ENCODE assay signal across 1 cellular context in the genomic region with DNA sequence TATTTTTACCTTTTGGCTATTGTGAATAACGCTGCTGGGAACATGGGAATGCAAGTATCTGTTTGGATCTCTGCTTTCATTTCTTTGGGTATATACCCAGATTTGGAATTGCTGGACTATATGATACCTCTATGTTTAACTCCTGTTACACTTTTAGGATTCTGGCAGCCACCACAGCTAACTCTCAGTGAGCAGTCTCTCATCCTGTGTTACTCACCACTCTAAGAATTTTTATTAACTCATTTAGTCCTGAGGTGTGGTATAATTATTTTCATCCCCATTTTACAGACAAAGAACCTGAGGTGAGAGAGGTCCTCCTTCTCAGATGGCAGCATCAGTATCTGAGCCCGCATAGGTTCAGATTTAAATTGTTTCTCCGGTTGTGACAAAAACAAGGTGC.
TF ChIP-seq lines count a peak whose summit lies in the region.

No MANE protein-coding gene starts in this region.

TF ChIP-seq in SK-N-SH treated with all-trans-retinoic acid at 6 μM for 48 hours, 23 proteins besides CTCF, POLR2A, EP300 and RAD21:
- TF ChIP-seq, protein P1, sequence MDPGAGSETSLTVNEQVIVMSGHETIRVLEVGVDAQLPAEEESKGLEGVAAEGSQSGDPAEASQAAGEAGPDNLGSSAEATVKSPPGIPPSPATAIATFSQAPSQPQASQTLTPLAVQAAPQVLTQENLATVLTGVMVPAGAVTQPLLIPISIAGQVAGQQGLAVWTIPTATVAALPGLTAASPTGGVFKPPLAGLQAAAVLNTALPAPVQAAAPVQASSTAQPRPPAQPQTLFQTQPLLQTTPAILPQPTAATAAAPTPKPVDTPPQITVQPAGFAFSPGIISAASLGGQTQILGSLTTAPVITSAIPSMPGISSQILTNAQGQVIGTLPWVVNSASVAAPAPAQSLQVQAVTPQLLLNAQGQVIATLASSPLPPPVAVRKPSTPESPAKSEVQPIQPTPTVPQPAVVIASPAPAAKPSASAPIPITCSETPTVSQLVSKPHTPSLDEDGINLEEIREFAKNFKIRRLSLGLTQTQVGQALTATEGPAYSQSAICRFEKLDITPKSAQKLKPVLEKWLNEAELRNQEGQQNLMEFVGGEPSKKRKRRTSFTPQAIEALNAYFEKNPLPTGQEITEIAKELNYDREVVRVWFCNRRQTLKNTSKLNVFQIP (CRISPR knock-in tag; IDR thresholded peaks at IDR 0.05; ENCODE audit: borderline replicate concordance, low read depth): no peak
- TF ChIP-seq ARNTL (CRISPR knock-in tag; IDR thresholded peaks at IDR 0.05; ENCODE audit: borderline replicate concordance, low read depth) (no peak), TOX (CRISPR knock-in tag; IDR thresholded peaks at IDR 0.05; ENCODE audit: borderline replicate concordance) (no peak), ZC3H10 (CRISPR knock-in tag; IDR thresholded peaks at IDR 0.05) (no peak), ZNF565 (CRISPR knock-in tag; conservative IDR thresholded peaks at IDR 0.05; ENCODE audit: low read depth) (no peak), BACH2 (CRISPR knock-in tag; IDR thresholded peaks at IDR 0.05; ENCODE audit: borderline replicate concordance) (no peak), ZFP30 (CRISPR knock-in tag; IDR thresholded peaks at IDR 0.05) (no peak)
- TF ChIP-seq, protein P2, sequence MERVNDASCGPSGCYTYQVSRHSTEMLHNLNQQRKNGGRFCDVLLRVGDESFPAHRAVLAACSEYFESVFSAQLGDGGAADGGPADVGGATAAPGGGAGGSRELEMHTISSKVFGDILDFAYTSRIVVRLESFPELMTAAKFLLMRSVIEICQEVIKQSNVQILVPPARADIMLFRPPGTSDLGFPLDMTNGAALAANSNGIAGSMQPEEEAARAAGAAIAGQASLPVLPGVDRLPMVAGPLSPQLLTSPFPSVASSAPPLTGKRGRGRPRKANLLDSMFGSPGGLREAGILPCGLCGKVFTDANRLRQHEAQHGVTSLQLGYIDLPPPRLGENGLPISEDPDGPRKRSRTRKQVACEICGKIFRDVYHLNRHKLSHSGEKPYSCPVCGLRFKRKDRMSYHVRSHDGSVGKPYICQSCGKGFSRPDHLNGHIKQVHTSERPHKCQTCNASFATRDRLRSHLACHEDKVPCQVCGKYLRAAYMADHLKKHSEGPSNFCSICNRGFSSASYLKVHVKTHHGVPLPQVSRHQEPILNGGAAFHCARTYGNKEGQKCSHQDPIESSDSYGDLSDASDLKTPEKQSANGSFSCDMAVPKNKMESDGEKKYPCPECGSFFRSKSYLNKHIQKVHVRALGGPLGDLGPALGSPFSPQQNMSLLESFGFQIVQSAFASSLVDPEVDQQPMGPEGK (CRISPR knock-in tag; IDR thresholded peaks at IDR 0.05; ENCODE audit: borderline replicate concordance): no peak
